ENCODE assay signal across 8 cellular contexts in genomic region chrX:109485470-109486340, GRCh38. TPM values are rescaled to one million over a fixed set of nuclear protein-coding genes. Genes with fewer than 3 reads are reported as not detected.
A peak's percentile ranks its signal among the peaks of the same experiment; 100 is the strongest.
DNase-seq lines count a peak whose midpoint lies in the region; ATAC-seq, FAIRE-seq and TF ChIP-seq lines count a peak whose summit lies in the region.

No MANE protein-coding gene starts in this region.

- no peak overlapping the region for H3K9ac ChIP-seq in endodermal cell (ENCODE audit: extremely low read depth, low read length, poor library complexity, severe bottlenecking)

- intact Hi-C loops in activated CD8-positive, alpha-beta T cell treated with anti-CD3 and anti-CD28 coated beads for 36 hours (cut with micrococcal nuclease), result loop anchor here (2.0 to 10.0 kb wide), 2 partner anchors 149 to 405 kb away; no protein-coding TSS in a partner anchor

- DNase-seq in GM12892 (ENCODE audit: insufficient read length) (no peak), NCI-H748 treated with DMSO at 0.1 percent for 48 hours (lab: John Stamatoyannopoulos, UW) (peak; percentile 43), endodermal cell (peak; percentile 88), middle frontal gyrus (ENCODE audit: extremely low spot score, low spot score) (peak; percentile 23)
- peak; percentile 73 for DNase-seq in activated CD8-positive, alpha-beta T cell treated with anti-CD3 and anti-CD28 coated beads for 36 hours
- DNase-seq in stimulated activated effector memory CD8-positive, alpha-beta T cell treated with anti-CD3 and anti-CD28 coated beads, Interleukin-12 subunit alpha, Interleukin-12 subunit beta, amount 100 ng/mL, for 72 hours (ENCODE audit: low spot score in 2 of 2), result peak; percentile 18 to 61

- H3K4me1 ChIP-seq in endodermal cell (ENCODE audit: control insufficient read depth, insufficient read depth, low read length), result no peaks in the 10 kb centered on the region

- H3K9me3 ChIP-seq in endodermal cell (ENCODE audit: control insufficient read depth, low read length), result no peaks in the 10 kb centered on the region

- TF ChIP-seq CTCF in 22Rv1 (IDR thresholded peaks at IDR 0.05), result peak; percentile 82
- TF ChIP-seq CTCF in activated CD8-positive, alpha-beta T cell treated with anti-CD3 and anti-CD28 coated beads for 36 hours (IDR thresholded peaks at IDR 0.05), result peak; percentile 86
- TF ChIP-seq CTCF in endodermal cell (conservative IDR thresholded peaks at IDR 0.05), result peak; percentile 100

- 23 to 33% methylated on average over 3 to 5 of the region's 9 CpGs for WGBS in endodermal cell (ENCODE audit: insufficient coverage in 1 of 2, insufficient read length in 1 of 2), 2 experiments

- peak; percentile 83 for ATAC-seq in HG03342 (IDR thresholded peaks at IDR 0.05; ENCODE audit: unreplicated experiment)
- peak; percentile 73 for ATAC-seq in activated CD8-positive, alpha-beta T cell treated with anti-CD3 and anti-CD28 coated beads for 36 hours
- peak; percentile 48 for ATAC-seq in stimulated activated effector memory CD8-positive, alpha-beta T cell treated with anti-CD3 and anti-CD28 coated beads, Interleukin-12 subunit alpha, Interleukin-12 subunit beta, amount 100 ng/mL, for 72 hours

- peaks cover 2% of the 10 kb centered on the region for H3K27me3 Mint-ChIP-seq in activated CD8-positive, alpha-beta T cell treated with anti-CD3 and anti-CD28 coated beads for 36 hours
- peaks cover 21% of the 10 kb centered on the region for H3K27me3 Mint-ChIP-seq in endodermal cell (ENCODE audit: insufficient read depth)

- FAIRE-seq in GM12892 (lab: Jason Lieb, UNC), result peak; percentile 97

- no peak for TF ChIP-seq POLR2A in GM12892 (IDR thresholded peaks at IDR 0.05; ENCODE audit: low read depth, low read length)

- H3K27ac Mint-ChIP-seq in activated CD8-positive, alpha-beta T cell treated with anti-CD3 and anti-CD28 coated beads for 36 hours, result no peak overlapping the region
- no peak overlapping the region for H3K27ac Mint-ChIP-seq in endodermal cell
- no peak overlapping the region for H3K27ac Mint-ChIP-seq in stimulated activated effector memory CD8-positive, alpha-beta T cell treated with anti-CD3 and anti-CD28 coated beads, Interleukin-12 subunit alpha, Interleukin-12 subunit beta, amount 100 ng/mL, for 72 hours

- CTCF ChIA-PET in activated CD8-positive, alpha-beta T cell treated with anti-CD3 and anti-CD28 coated beads for 36 hours (lab: Charles Lee), result interaction anchor here (0.7 to 3.7 kb wide), 28 partner anchors 8 to 786 kb away, joined by 3 to 29 read pairs (median 4); partner anchors contain the start of gene NXT2

- H3K36me3 ChIP-seq in endodermal cell (ENCODE audit: control insufficient read depth, insufficient read depth, low read length), result no peaks in the 10 kb centered on the region

- H3K36me3 Mint-ChIP-seq in activated CD8-positive, alpha-beta T cell treated with anti-CD3 and anti-CD28 coated beads for 36 hours (ENCODE audit: low read depth), result no peaks in the 10 kb centered on the region
- no peaks in the 10 kb centered on the region for H3K36me3 Mint-ChIP-seq in endodermal cell (ENCODE audit: low read depth)
- H3K36me3 Mint-ChIP-seq in stimulated activated effector memory CD8-positive, alpha-beta T cell treated with anti-CD3 and anti-CD28 coated beads, Interleukin-12 subunit alpha, Interleukin-12 subunit beta, amount 100 ng/mL, for 72 hours, result no peaks in the 10 kb centered on the region

- no peaks in the 10 kb centered on the region for H3K9me3 Mint-ChIP-seq in activated CD8-positive, alpha-beta T cell treated with anti-CD3 and anti-CD28 coated beads for 36 hours
- no peaks in the 10 kb centered on the region for H3K9me3 Mint-ChIP-seq in endodermal cell
- H3K9me3 Mint-ChIP-seq in stimulated activated effector memory CD8-positive, alpha-beta T cell treated with anti-CD3 and anti-CD28 coated beads, Interleukin-12 subunit alpha, Interleukin-12 subunit beta, amount 100 ng/mL, for 72 hours, result no peaks in the 10 kb centered on the region

- no peak overlapping the region for H3K27ac ChIP-seq in 22Rv1
- no peak overlapping the region for H3K27ac ChIP-seq in endodermal cell (ENCODE audit: low read depth, low read length)

- POLR2A ChIA-PET in activated CD8-positive, alpha-beta T cell treated with anti-CD3 and anti-CD28 coated beads for 36 hours (lab: Charles Lee), result interaction anchor here (0.5 to 0.7 kb wide), 2 partner anchors 452 to 1022 kb away, joined by 3 read pairs; no protein-coding TSS in a partner anchor

- H3K27me3 ChIP-seq in endodermal cell (ENCODE audit: control insufficient read depth, insufficient read depth, low read length, poor library complexity, severe bottlenecking), result no peaks in the 10 kb centered on the region

- H3K4me3 ChIP-seq in endodermal cell (ENCODE audit: low read length), result no peak overlapping the region

- H3K4me1 Mint-ChIP-seq in activated CD8-positive, alpha-beta T cell treated with anti-CD3 and anti-CD28 coated beads for 36 hours (ENCODE audit: low read depth), result no peaks in the 10 kb centered on the region
- H3K4me1 Mint-ChIP-seq in endodermal cell, result peaks cover 12% of the 10 kb centered on the region
- H3K4me1 Mint-ChIP-seq in stimulated activated effector memory CD8-positive, alpha-beta T cell treated with anti-CD3 and anti-CD28 coated beads, Interleukin-12 subunit alpha, Interleukin-12 subunit beta, amount 100 ng/mL, for 72 hours, result no peaks in the 10 kb centered on the region

- H3K4me3 Mint-ChIP-seq in activated CD8-positive, alpha-beta T cell treated with anti-CD3 and anti-CD28 coated beads for 36 hours, result no peak overlapping the region
- H3K4me3 Mint-ChIP-seq in endodermal cell, result no peak overlapping the region
- no peak overlapping the region for H3K4me3 Mint-ChIP-seq in stimulated activated effector memory CD8-positive, alpha-beta T cell treated with anti-CD3 and anti-CD28 coated beads, Interleukin-12 subunit alpha, Interleukin-12 subunit beta, amount 100 ng/mL, for 72 hours

RNA-seq across cellular contexts. Expression of gene GUCY2F, which starts 3.8 kb away (rescaled TPM):
- polyA plus RNA-seq in GM12892 (2012; ENCODE audit: missing spikeins), result not detected
- not detected for total RNA-seq in activated CD8-positive, alpha-beta T cell treated with anti-CD3 and anti-CD28 coated beads for 36 hours
- total RNA-seq in endodermal cell, result under 1 TPM in 1 of 2 donors, not detected in 1; 0.09 TPM
- polyA plus RNA-seq in endodermal cell (2013, experiment 1 of 2), result not detected
- polyA plus RNA-seq in endodermal cell (2013, experiment 2 of 2), result 0.08 TPM

RNA-seq across cellular contexts. Expression of gene NXT2, which starts 50.9 kb away (rescaled TPM):
- polyA plus RNA-seq in GM12892 (2012; ENCODE audit: missing spikeins), result 17.2 TPM
- 10 to 100 TPM; 10.6 to 11.1 TPM for total RNA-seq in activated CD8-positive, alpha-beta T cell treated with anti-CD3 and anti-CD28 coated beads for 36 hours
- 10 to 100 TPM in 1 of 2 donors, 1 to 10 TPM in 1; 6.9 to 17.1 TPM for total RNA-seq in endodermal cell
- polyA plus RNA-seq in endodermal cell (2013, experiment 1 of 2), result 12.5 TPM
- polyA plus RNA-seq in endodermal cell (2013, experiment 2 of 2), result 12.2 TPM
